Comparison of ENCODE assay signal across 21 cellular contexts in genomic region chr15:61989698-61990097, GRCh38.
DNase-seq lines count a peak whose midpoint lies in the region; ATAC-seq, FAIRE-seq and TF ChIP-seq lines count a peak whose summit lies in the region.
"Had no signal": no experiment of that assay in that cellular context is flagged by ENCODE, and none has a peak within 500 bp of the region (broad histone marks: within the 10 kb centered on the region; RNA-seq: fewer than 3 reads in every experiment).

No MANE protein-coding gene starts in this region.

- H3K4me1 ChIP-seq in HepG2 (ENCODE audit: insufficient read depth, low read length) = no peaks in the 10 kb centered on the region
- H3K4me1 ChIP-seq in right lobe of liver = no peaks in the 10 kb centered on the region
- no peaks in the 10 kb centered on the region for H3K4me1 ChIP-seq in K562 (replicated peaks in 1 of 2; ENCODE audit: control insufficient read depth in 2 of 2, insufficient read depth in 2 of 2, low read length in 2 of 2)
- H3K4me1 ChIP-seq: BE2C had no signal

- H4K20me1 ChIP-seq in HepG2 (ENCODE audit: insufficient read depth, low read length) (no peaks in the 10 kb centered on the region), K562 (replicated peaks; ENCODE audit: control insufficient read depth, insufficient read depth, low read length) (no peaks in the 10 kb centered on the region)

- ATAC-seq in HepG2 (no peak), right lobe of liver (no peak), K562 (no peak), GM19463 (IDR thresholded peaks at IDR 0.05; ENCODE audit: unreplicated experiment) (no peak)
- ATAC-seq in activated naive CD4-positive, alpha-beta T cell treated with anti-CD3 and anti-CD28 coated beads, Interleukin-2, amount 50 U/mL, for 72 hours = no peak

- H3K36me3 ChIP-seq in HepG2 (replicated peaks in 1 of 2; ENCODE audit: control insufficient read depth in 1 of 2, insufficient read depth in 2 of 2, low read length in 2 of 2) (peaks cover 0 to 4% of the 10 kb centered on the region in 2 experiments; a peak in 2 of 5 replicates), right lobe of liver (peaks cover 0 to 3% (median 0%) of the 10 kb centered on the region in 4 donors), K562 (ENCODE audit: control insufficient read depth, insufficient read depth, low read length) (peaks cover 17% of the 10 kb centered on the region)

- H3K36me3 Mint-ChIP-seq in activated naive CD4-positive, alpha-beta T cell treated with anti-CD3 and anti-CD28 coated beads, Interleukin-2, amount 50 U/mL, for 72 hours = peaks cover 20 to 36% of the 10 kb centered on the region in 2 donors

- in situ Hi-C loops in HepG2 (cut with HindIII; ENCODE audit: extremely low pct_ligation_motif_present, low pct_unique_long_range_greater_than_20kb) = no loop called here
- in situ Hi-C loops in K562 (cut with MboI) = no loop called here

- FAIRE-seq in HepG2 (lab: Jason Lieb, UNC) = no peak
- FAIRE-seq in K562 (lab: Jason Lieb, UNC) = peak; percentile 67
- FAIRE-seq: H1, RCC 7860 had no signal

- H3K9ac ChIP-seq in HepG2 (ENCODE audit: insufficient read depth, low read depth, low read length) (no peak overlapping the region), K562 (ENCODE audit: insufficient read depth in 1 of 2, low read depth in 2 of 2, low read length in 2 of 2) (no peak overlapping the region)

- no peaks in the 10 kb centered on the region for H3K9me3 ChIP-seq in HepG2 (ENCODE audit: low read length)
- H3K9me3 ChIP-seq in right lobe of liver = no peaks in the 10 kb centered on the region
- H3K9me3 ChIP-seq in K562 (replicated peaks; ENCODE audit: control insufficient read depth, insufficient read depth, low read depth, low read length) = 0 out of 2 replicates have a peak, but pooled peaks cover 3% of the 10 kb centered on the region
- H3K9me3 ChIP-seq: BE2C had no signal

- intact Hi-C loops in HepG2 (cut with micrococcal nuclease; ENCODE audit: unreplicated experiment) = no loop called here
- intact Hi-C loops in right lobe of liver (cut with DNase I) = no loop called here
- intact Hi-C loops in K562 (cut with micrococcal nuclease) = no loop called here

- TF ChIP-seq RAD21 in HepG2 (CRISPR knock-in tag; IDR thresholded peaks at IDR 0.05) (no peak), K562 (CRISPR knock-in tag; conservative IDR thresholded peaks at IDR 0.05 in 1 of 2, IDR thresholded peaks at IDR 0.05 in 1 of 2) (no peak)

- POLR2A ChIA-PET in HepG2 (lab: Yijun Ruan, JAX) (no interaction called here), K562 (lab: Yijun Ruan, JAX) (no interaction called here)

- H3K9me3 Mint-ChIP-seq in activated naive CD4-positive, alpha-beta T cell treated with anti-CD3 and anti-CD28 coated beads, Interleukin-2, amount 50 U/mL, for 72 hours = no peaks in the 10 kb centered on the region

- no peak overlapping the region for H3K4me2 ChIP-seq in HepG2 (ENCODE audit: low read depth, low read length)
- H3K4me2 ChIP-seq in K562 (ENCODE audit: insufficient read depth, low read length) = no peak overlapping the region

- H3K79me2 ChIP-seq in HepG2 (ENCODE audit: insufficient read depth, low read length) = no peaks in the 10 kb centered on the region
- H3K79me2 ChIP-seq in K562 (ENCODE audit: control insufficient read depth, insufficient read depth, low read length) = no peaks in the 10 kb centered on the region

- no peak for TF ChIP-seq POLR2A in HepG2 (IDR thresholded peaks at IDR 0.05; ENCODE audit: insufficient read depth in 1 of 2, low read depth in 2 of 2, low read length in 2 of 2)
- TF ChIP-seq POLR2A in right lobe of liver (IDR thresholded peaks at IDR 0.05) = no peak
- TF ChIP-seq POLR2A in K562 (conservative IDR thresholded peaks at IDR 0.05) = no peak

- H3K27ac ChIP-seq in HepG2 (ENCODE audit: extremely low read length, insufficient read depth, low read length) = no peak overlapping the region
- H3K27ac ChIP-seq in right lobe of liver = no peak overlapping the region
- H3K27ac ChIP-seq in K562 (ENCODE audit: extremely low read depth, low read depth, low read length) = no peak overlapping the region; the same call in 2 of the 3 replicates

- DNase-seq in HepG2 (ENCODE audit: low spot score) (no peak), right lobe of liver (no peak), K562 (ENCODE audit: extremely low read depth in 1 of 4, low spot score in 3 of 4) (peak in 2 of 4 experiments; percentile 2 to 8), fibroblast of pulmonary artery (ENCODE audit: low read depth) (peak; percentile 45), mesenteric fat pad (ENCODE audit: low spot score) (no peak)
- DNase-seq in activated naive CD4-positive, alpha-beta T cell treated with anti-CD3 and anti-CD28 coated beads, Interleukin-2, amount 50 U/mL, for 72 hours (ENCODE audit: low spot score in 2 of 2) = no peak
- no peak for DNase-seq in activated CD8-positive, alpha-beta memory T cell treated with anti-CD3 and anti-CD28 coated beads, Interleukin-2, amount 50 U/mL, for 48 hours
- DNase-seq: 8988T; BE2C; CD4-positive, CD25-positive, alpha-beta regulatory T cell; COR-L47; GF-D8; KBM-7; NCI-H1105; NCI-H510A; NCI-H748 treated with DMSO at 0.1 percent for 48 hours; NK-92 treated with Interleukin-12 subunit alpha and Interleukin-12 subunit beta, amount 100 ng/mL, for 24 hours; Right ventricle myocardium superior had no signal

- H3K27ac Mint-ChIP-seq in activated naive CD4-positive, alpha-beta T cell treated with anti-CD3 and anti-CD28 coated beads, Interleukin-2, amount 50 U/mL, for 72 hours = no peak overlapping the region
- H3K27ac Mint-ChIP-seq: CD4-positive, CD25-positive, alpha-beta regulatory T cell had no signal

- BruUV-seq in HepG2 (replicated peaks; lab: Mats Ljungman, UMichigan) (no TSS peak), K562 (replicated peaks; lab: Mats Ljungman, UMichigan) (no TSS peak)

- CTCF ChIA-PET in HepG2 (lab: Yijun Ruan, JAX; ENCODE audit: low intra/inter-chr PET ratio, low total read pairs) (no interaction called here), K562 (lab: Yijun Ruan, JAX; ENCODE audit: low intra/inter-chr PET ratio) (no interaction called here)

- H3K9me1 ChIP-seq in K562 (ENCODE audit: control insufficient read depth, insufficient read depth, low read length) = no peaks in the 10 kb centered on the region

- no peaks in the 10 kb centered on the region for H3K27me3 ChIP-seq in HepG2 (ENCODE audit: control insufficient read depth in 1 of 2, insufficient read depth in 2 of 2, low read length in 2 of 2)
- no peaks in the 10 kb centered on the region for H3K27me3 ChIP-seq in right lobe of liver
- H3K27me3 ChIP-seq in K562 (ENCODE audit: control insufficient read depth in 2 of 2, insufficient read depth in 2 of 2, low read length in 2 of 2) = no peaks in the 10 kb centered on the region
- H3K27me3 ChIP-seq: BE2C had no signal

- WGBS in HepG2 (ENCODE audit: low lambda C conversion rate) = 77% methylated on average over 5 of the region's 5 CpGs
- 71% methylated on average over 5 of the region's 5 CpGs for WGBS in right lobe of liver (ENCODE audit: insufficient coverage, low coverage, low lambda C conversion rate, missing lambda C conversion rate)
- WGBS in K562 (ENCODE audit: insufficient coverage, low coverage, missing lambda C conversion rate) = 52% methylated on average over 5 of the region's 5 CpGs

- H2AFZ ChIP-seq in HepG2 (ENCODE audit: low read length) (no peak overlapping the region), K562 (ENCODE audit: low read depth, low read length) (no peak overlapping the region)

- TF ChIP-seq CTCF in HepG2 (CRISPR knock-in tag; IDR thresholded peaks at IDR 0.05) (no peak), right lobe of liver (IDR thresholded peaks at IDR 0.05) (no peak), K562 (IDR thresholded peaks at IDR 0.05 in 2 of 3, conservative IDR thresholded peaks at IDR 0.05 in 1 of 3; ENCODE audit: insufficient read depth in 2 of 3, low read depth in 1 of 3, low read length in 3 of 3) (no peak), fibroblast of pulmonary artery (IDR thresholded peaks at IDR 0.05; ENCODE audit: low read length, missing control alignments) (no peak)

- H3K4me3 ChIP-seq in HepG2 (replicated peaks in 1 of 3; ENCODE audit: insufficient read depth in 1 of 3, low read depth in 2 of 3, low read length in 3 of 3) (no peak overlapping the region), right lobe of liver (no peak overlapping the region), K562 (no peak overlapping the region), fibroblast of pulmonary artery (replicated peaks; ENCODE audit: low read depth, low read length) (no peak overlapping the region)

- no peak for TF ChIP-seq EP300 in HepG2 (IDR thresholded peaks at IDR 0.05; ENCODE audit: low read depth in 2 of 2, low read length in 2 of 2)
- TF ChIP-seq EP300 in HepG2 (CRISPR knock-in tag; IDR thresholded peaks at IDR 0.05; ENCODE audit: borderline replicate concordance) = no peak
- no peak; the same call in 1 of the 2 replicates for TF ChIP-seq EP300 in K562 (IDR thresholded peaks at IDR 0.05; ENCODE audit: low read length)

TF ChIP-seq in K562, 482 proteins besides CTCF, POLR2A, EP300 and RAD21 (continues in another document):
- TF ChIP-seq DPF2 (IDR thresholded peaks at IDR 0.05) = peak; percentile 36; the same call in 1 of the 2 replicates
- no peak for TF ChIP-seq ZNF551 (CRISPR knock-in tag; IDR thresholded peaks at IDR 0.05)
- no peak for TF ChIP-seq CGGBP1 (CRISPR knock-in tag; IDR thresholded peaks at IDR 0.05)
- peak; percentile 66; the same call in 1 of the 2 replicates for TF ChIP-seq NFE2L1 (tag; IDR thresholded peaks at IDR 0.05; ENCODE audit: borderline replicate concordance, low read depth)
- no peak for TF ChIP-seq IFI16 (CRISPR knock-in tag; IDR thresholded peaks at IDR 0.05)
- TF ChIP-seq FOXK1 (CRISPR knock-in tag; IDR thresholded peaks at IDR 0.05; ENCODE audit: borderline replicate concordance) = no peak
- TF ChIP-seq MAFG (tag; conservative IDR thresholded peaks at IDR 0.05) = peak; percentile 89
- no peak for TF ChIP-seq JUN (IDR thresholded peaks at IDR 0.05; ENCODE audit: borderline replicate concordance, low read depth, low read length)
- no peak for TF ChIP-seq JUN (CRISPR knock-in tag; IDR thresholded peaks at IDR 0.05; ENCODE audit: borderline replicate concordance)
- TF ChIP-seq ARID1B (IDR thresholded peaks at IDR 0.05) = peak; percentile 60
- no peak for TF ChIP-seq RBM22 (IDR thresholded peaks at IDR 0.05; ENCODE audit: low read depth, low read length, poor library complexity, severe bottlenecking)

Comparison
In these comparisons a context has a peak if more than half of its experiments do, and no peak if none do; other contexts are left out.
1. Of the 241 proteins assayed by ChIP-seq in both HepG2 and K562: peak only in HepG2: none; only in K562: DPF2, FOSL1, MAFG, NCOR1, NFE2, NFE2L1 and 1 more; in both: MAFF and MAFK; in neither: 231; mixed calls (peak in some experiments, not most) for 1.